In genomic region chr3:148727242-148727641, GRCh38 we compare ENCODE assay signal across 9 cellular contexts. TPM values are rescaled to one million over a fixed set of nuclear protein-coding genes. Genes with fewer than 3 reads are reported as not detected.
A peak's percentile ranks its signal among the peaks of the same experiment; 100 is the strongest.
DNase-seq lines count a peak whose midpoint lies in the region; ATAC-seq, FAIRE-seq and TF ChIP-seq lines count a peak whose summit lies in the region.
"Had no signal": no experiment of that assay in that cellular context is flagged by ENCODE, and none has a peak within 500 bp of the region (broad histone marks: within the 10 kb centered on the region; RNA-seq: fewer than 3 reads in every experiment).

No MANE protein-coding gene starts in this region.

- H3K4me1 Mint-ChIP-seq in neural crest cell, result peaks cover 9% of the 10 kb centered on the region

- TF ChIP-seq CTCF in GM12864 (IDR thresholded peaks at IDR 0.05; ENCODE audit: low read depth, low read length, missing control alignments) (peak; percentile 55), OCI-LY1 (IDR thresholded peaks at IDR 0.05; ENCODE audit: low read length) (peak; percentile 60; the same call in 1 of the 2 replicates), neural crest cell (conservative IDR thresholded peaks at IDR 0.05) (peak; percentile 71)

- H3K36me3 Mint-ChIP-seq in neural crest cell (ENCODE audit: low read depth), result no peaks in the 10 kb centered on the region

- ATAC-seq in GM21576 (IDR thresholded peaks at IDR 0.05; ENCODE audit: unreplicated experiment), result peak; percentile 90

- H3K27me3 ChIP-seq in OCI-LY1 (ENCODE audit: insufficient read depth, low read length), result no peaks in the 10 kb centered on the region

- no peaks in the 10 kb centered on the region for H3K9me2 ChIP-seq in OCI-LY1 (ENCODE audit: low read depth, low read length)

- no peaks in the 10 kb centered on the region for H3K9me3 ChIP-seq in OCI-LY1 (ENCODE audit: low read length)

- no peak overlapping the region for H3K4me2 ChIP-seq in OCI-LY1 (ENCODE audit: low read length)

- H3K4me1 ChIP-seq in OCI-LY1 (ENCODE audit: insufficient read depth, low read length, severe bottlenecking), result no peaks in the 10 kb centered on the region

- FAIRE-seq in HTR-8/SVneo (lab: Jason Lieb, UNC), result peak; percentile 74

- H3K9me3 Mint-ChIP-seq in neural crest cell, result no peaks in the 10 kb centered on the region

- H3K27ac ChIP-seq in OCI-LY1 (ENCODE audit: low read depth, low read length, poor library complexity, severe bottlenecking), result no peak overlapping the region
- H3K27ac ChIP-seq: skin epidermis had no signal

- H3K27me3 Mint-ChIP-seq in neural crest cell (ENCODE audit: low read depth), result no peaks in the 10 kb centered on the region

- no peaks in the 10 kb centered on the region for H3K36me3 ChIP-seq in OCI-LY1 (ENCODE audit: insufficient read depth, low read length)

- H3K4me3 ChIP-seq in GM12864 (ENCODE audit: low read depth, low read length) (no peak overlapping the region), OCI-LY1 (ENCODE audit: low read depth, low read length, poor library complexity, severe bottlenecking) (no peak overlapping the region)
- H3K4me3 ChIP-seq: skin epidermis had no signal

- H3K9ac ChIP-seq in OCI-LY1 (ENCODE audit: low read length), result no peak overlapping the region

- no peak overlapping the region for H2AFZ ChIP-seq in OCI-LY1 (ENCODE audit: low read length)

- no peaks in the 10 kb centered on the region for H3F3A ChIP-seq in OCI-LY1 (ENCODE audit: insufficient read depth, low read length)

- no peak overlapping the region for H3K4me3 Mint-ChIP-seq in neural crest cell

- H3K79me2 ChIP-seq in OCI-LY1 (ENCODE audit: insufficient read depth, low read length), result no peaks in the 10 kb centered on the region

- no peak overlapping the region for H3K27ac Mint-ChIP-seq in neural crest cell (ENCODE audit: unreplicated experiment)

- DNase-seq in GM12864 (ENCODE audit: low read depth) (peak; percentile 13), HTR-8/SVneo (ENCODE audit: insufficient read length, low spot score) (peak; percentile 63), ecto neural progenitor cell (ENCODE audit: low spot score) (peak; percentile 49), neural crest cell (ENCODE audit: low read depth, low spot score) (peak; percentile 48), GM19240 (ENCODE audit: insufficient read length, low spot score) (no peak), GM19238 (ENCODE audit: insufficient read length, low spot score) (no peak)

- H4K20me1 ChIP-seq in OCI-LY1 (ENCODE audit: insufficient read depth, low read length), result no peaks in the 10 kb centered on the region

RNA-seq across cellular contexts. Expression of gene AGTR1, which starts 29.5 kb away (rescaled TPM):
- 2.1 and 2.3 TPM in 2 replicates for total RNA-seq in neural crest cell

Comparison
In these comparisons a context has a peak if more than half of its experiments do, and no peak if none do; other contexts are left out.
1. DNase-seq: peak in GM12864 (single experiment), HTR-8/SVneo (single experiment), ecto neural progenitor cell (single experiment) and neural crest cell (single experiment); none in GM19240 (single experiment) and GM19238 (single experiment).
2. Peak in every context shown above with its lines, with median percentiles within 50 percentile points of each other: CTCF ChIP-seq.